In genomic region chr5:103120607-103121200, GRCh38 we compare ENCODE assay signal across 8 cellular contexts. TPM values are rescaled to one million over a fixed set of nuclear protein-coding genes. Genes with fewer than 3 reads are reported as not detected.
DNase-seq lines count a peak whose midpoint lies in the region; ATAC-seq and TF ChIP-seq lines count a peak whose summit lies in the region.

No MANE protein-coding gene starts in this region.

- no peak for TF ChIP-seq CTCF in GM12864 (IDR thresholded peaks at IDR 0.05; ENCODE audit: low read depth, low read length, missing control alignments)
- no peak for TF ChIP-seq CTCF in activated CD8-positive, alpha-beta T cell treated with anti-CD3 and anti-CD28 coated beads for 36 hours (IDR thresholded peaks at IDR 0.05)

- no peaks in the 10 kb centered on the region for H3K27me3 Mint-ChIP-seq in activated CD8-positive, alpha-beta T cell treated with anti-CD3 and anti-CD28 coated beads for 36 hours

- CTCF ChIA-PET in activated CD8-positive, alpha-beta T cell treated with anti-CD3 and anti-CD28 coated beads for 36 hours (lab: Charles Lee) = interaction anchor here (0.7 to 2.0 kb wide), 3 partner anchors 18 to 104 kb away, joined by 3 to 5 read pairs (median 3); no protein-coding TSS in a partner anchor

- POLR2A ChIA-PET in activated CD8-positive, alpha-beta T cell treated with anti-CD3 and anti-CD28 coated beads for 36 hours (lab: Charles Lee) = interaction anchor here (0.7 to 3.1 kb wide), 7 partner anchors 8 to 138 kb away, joined by 3 to 16 read pairs (median 6); partner anchors contain the start of gene MACIR

- DNase-seq in GM12864 (ENCODE audit: low read depth) (no peak), HT-29 (ENCODE audit: low spot score) (peak; percentile 34), Right ventricle myocardium superior (no peak), posterior vena cava (ENCODE audit: low spot score) (peak; percentile 63), DMS153 treated with DMSO at 0.1 percent for 48 hours (lab: John Stamatoyannopoulos, UW; ENCODE audit: unreplicated experiment) (no peak)
- peak; percentile 27 for DNase-seq in activated CD8-positive, alpha-beta T cell treated with anti-CD3 and anti-CD28 coated beads for 36 hours
- no peak for DNase-seq in stimulated activated naive CD4-positive, alpha-beta T cell treated with Interleukin-2 at 50 U/mL for 16 hours (lab: John Stamatoyannopoulos, UW)

- no peak for ATAC-seq in activated CD8-positive, alpha-beta T cell treated with anti-CD3 and anti-CD28 coated beads for 36 hours
- ATAC-seq in Right ventricle myocardium superior (ENCODE audit: poor library complexity) (peak; percentile 9), HG02938 (IDR thresholded peaks at IDR 0.05; ENCODE audit: unreplicated experiment) (no peak)

- peaks cover 42% of the 10 kb centered on the region for H3K4me1 Mint-ChIP-seq in activated CD8-positive, alpha-beta T cell treated with anti-CD3 and anti-CD28 coated beads for 36 hours (ENCODE audit: low read depth)

- H3K4me3 Mint-ChIP-seq in activated CD8-positive, alpha-beta T cell treated with anti-CD3 and anti-CD28 coated beads for 36 hours = peak overlapping the region; percentile 97

- peak overlapping the region; percentile 66 for H3K4me3 ChIP-seq in GM12864 (ENCODE audit: low read depth, low read length)

- intact Hi-C loops in activated CD8-positive, alpha-beta T cell treated with anti-CD3 and anti-CD28 coated beads for 36 hours (cut with micrococcal nuclease) = loop anchor here (10.0 kb wide), 1 partner anchor 356 kb away; no protein-coding TSS in a partner anchor
- intact Hi-C loops in Right ventricle myocardium superior (cut with DNase I) = loop anchor here (10.0 kb wide), 1 partner anchor 356 kb away; no protein-coding TSS in a partner anchor
- intact Hi-C loops in posterior vena cava (cut with DNase I) = no loop called here

- peak overlapping the region; percentile 99 for H3K27ac Mint-ChIP-seq in activated CD8-positive, alpha-beta T cell treated with anti-CD3 and anti-CD28 coated beads for 36 hours

- peaks cover 17% of the 10 kb centered on the region for H3K36me3 Mint-ChIP-seq in activated CD8-positive, alpha-beta T cell treated with anti-CD3 and anti-CD28 coated beads for 36 hours (ENCODE audit: low read depth)

- no peaks in the 10 kb centered on the region for H3K9me3 Mint-ChIP-seq in activated CD8-positive, alpha-beta T cell treated with anti-CD3 and anti-CD28 coated beads for 36 hours

RNA-seq across cellular contexts. Expression of gene PPIP5K2, which starts 0.6 kb away (rescaled TPM):
- total RNA-seq in HT-29 (2014; rRNA removed; shearing (Covaris generic)) = 11.0 and 11.6 TPM in 2 replicates
- 10 to 100 TPM; 50.5 to 59.5 TPM for total RNA-seq in activated CD8-positive, alpha-beta T cell treated with anti-CD3 and anti-CD28 coated beads for 36 hours
- total RNA-seq in Right ventricle myocardium superior (43.9 TPM), posterior vena cava (10 to 100 TPM; 57.9 to 63.9 TPM)

RNA-seq across cellular contexts. Expression of gene GIN1, which starts 0.8 kb away (rescaled TPM):
- 1.6 TPM in 2 replicates for total RNA-seq in HT-29 (2014; rRNA removed; shearing (Covaris generic))
- 10 to 100 TPM in 1 of 2 experiments, 1 to 10 TPM in 1; 9.8 to 11.7 TPM for total RNA-seq in activated CD8-positive, alpha-beta T cell treated with anti-CD3 and anti-CD28 coated beads for 36 hours
- total RNA-seq in Right ventricle myocardium superior = 16.2 TPM
- 1 to 10 TPM; 8.6 to 9.0 TPM for total RNA-seq in posterior vena cava

Comparison
In these comparisons a context has a peak if more than half of its experiments do, and no peak if none do; other contexts are left out.
1. DNase-seq: peak in HT-29 (single experiment), activated CD8-positive, alpha-beta T cell treated with anti-CD3 and anti-CD28 coated beads for 36 hours (single experiment) and posterior vena cava (single experiment); none in GM12864 (single experiment), Right ventricle myocardium superior (single experiment), DMS153 treated with DMSO at 0.1 percent for 48 hours (single experiment) and stimulated activated naive CD4-positive, alpha-beta T cell treated with Interleukin-2 at 50 U/mL for 16 hours (single experiment).
2. intact Hi-C loops: an anchor here in activated CD8-positive, alpha-beta T cell treated with anti-CD3 and anti-CD28 coated beads for 36 hours (10.0 kb wide) and Right ventricle myocardium superior (10.0 kb wide); none called in posterior vena cava.